In the genomic region with DNA sequence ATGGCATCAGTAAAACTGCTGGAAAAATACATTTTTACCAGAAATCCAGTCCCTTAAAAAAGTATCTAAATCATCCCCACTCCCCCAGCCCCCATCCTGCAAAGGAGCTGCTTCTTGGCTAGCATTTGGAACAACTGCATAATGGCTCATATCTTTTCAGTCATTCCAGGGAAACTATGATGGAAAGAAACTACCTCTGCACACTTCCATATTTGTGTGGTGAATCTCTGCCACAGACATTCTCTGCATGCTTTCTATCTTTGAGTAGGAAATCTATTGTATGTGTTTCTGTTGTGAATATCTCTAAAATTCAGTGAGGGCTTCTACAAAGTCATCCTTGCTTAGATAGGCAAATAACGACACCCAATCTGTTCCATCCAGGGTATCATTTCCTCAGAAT, we compare ENCODE assay signal across 18 cellular contexts.
DNase-seq lines count a peak whose midpoint lies in the region; ATAC-seq and TF ChIP-seq lines count a peak whose summit lies in the region.
"Had no signal": no experiment of that assay in that cellular context is flagged by ENCODE, and none has a peak within 500 bp of the region (broad histone marks: within the 10 kb centered on the region; RNA-seq: fewer than 3 reads in every experiment).

No MANE protein-coding gene starts in this region.

- no peak overlapping the region for H3K27ac ChIP-seq in GM23248
- peak overlapping the region in 1 of 2 experiments; percentile 27; a peak in 2 of 4 replicates for H3K27ac ChIP-seq in SK-N-SH (ENCODE audit: low read depth in 2 of 2, low read length in 1 of 2)
- H3K27ac ChIP-seq: BLaER1, Peyer's patch had no signal

- TF ChIP-seq RAD21 in SK-N-SH (IDR thresholded peaks at IDR 0.05; ENCODE audit: low read length) = no peak

- H3K9me3 ChIP-seq in GM23248 (ENCODE audit: low read depth) (no peaks in the 10 kb centered on the region), SK-N-SH (no peaks in the 10 kb centered on the region)
- H3K9me3 ChIP-seq: BLaER1, Peyer's patch had no signal

- ATAC-seq in HG03097 (IDR thresholded peaks at IDR 0.05; ENCODE audit: low FRiP score, unreplicated experiment) = no peak
- no peak for ATAC-seq in activated T-cell treated with anti-CD3 and anti-CD28 coated beads, Interleukin-2, amount 50 U/mL, for 72 hours (replicated peaks in 1 of 2)
- ATAC-seq: HepG2 had no signal

- H3F3A ChIP-seq in GM23248 (ENCODE audit: insufficient read depth) (no peaks in the 10 kb centered on the region), SK-N-SH (replicated peaks; ENCODE audit: insufficient read depth) (peaks cover 10% of the 10 kb centered on the region)

- no peaks in the 10 kb centered on the region for H3K36me3 ChIP-seq in GM23248 (ENCODE audit: low read depth)
- no peaks in the 10 kb centered on the region for H3K36me3 ChIP-seq in SK-N-SH (replicated peaks in 1 of 2; ENCODE audit: control insufficient read depth in 1 of 2, insufficient read depth in 2 of 2, low read length in 1 of 2)
- H3K36me3 ChIP-seq: BLaER1, Peyer's patch had no signal

- H3K4me1 ChIP-seq in GM23248 (ENCODE audit: insufficient read depth) (peaks cover 3% of the 10 kb centered on the region; the same call in 1 of the 2 replicates), SK-N-SH (ENCODE audit: control insufficient read depth in 1 of 2, insufficient read depth in 2 of 2, low read depth in 1 of 2, low read length in 1 of 2) (peaks cover 0 to 17% of the 10 kb centered on the region in 2 experiments; a peak in 2 of 4 replicates)
- H3K4me1 ChIP-seq: Peyer's patch had no signal

- H3K79me2 ChIP-seq in GM23248 (ENCODE audit: insufficient read depth) (no peaks in the 10 kb centered on the region), SK-N-SH (ENCODE audit: insufficient read depth) (no peaks in the 10 kb centered on the region)

- no peak overlapping the region for H2AFZ ChIP-seq in GM23248
- peak overlapping the region; percentile 20; the same call in 1 of the 2 replicates for H2AFZ ChIP-seq in SK-N-SH (ENCODE audit: low read depth)

- H3K27ac Mint-ChIP-seq in activated T-cell treated with anti-CD3 and anti-CD28 coated beads, Interleukin-2, amount 50 U/mL, for 72 hours = no peak overlapping the region

- TF ChIP-seq CTCF in SK-N-SH (IDR thresholded peaks at IDR 0.05) = no peak
- TF ChIP-seq CTCF in choroid plexus epithelial cell (conservative IDR thresholded peaks at IDR 0.05; ENCODE audit: low read depth, low read length) = no peak
- no peak for TF ChIP-seq CTCF in GM20000 (IDR thresholded peaks at IDR 0.05; ENCODE audit: extremely low read depth, missing control alignments)

- H3K4me3 ChIP-seq in GM23248 = no peak overlapping the region
- H3K4me3 ChIP-seq in SK-N-SH (ENCODE audit: low read depth in 2 of 2, low read length in 1 of 2) = no peak overlapping the region
- no peak overlapping the region for H3K4me3 ChIP-seq in choroid plexus epithelial cell (ENCODE audit: low read depth, low read length)
- H3K4me3 ChIP-seq: BLaER1, Peyer's patch had no signal

- POLR2A ChIA-PET in SK-N-SH (lab: Yijun Ruan, JAX) = no interaction called here

- H3K36me3 Mint-ChIP-seq in activated T-cell treated with anti-CD3 and anti-CD28 coated beads, Interleukin-2, amount 50 U/mL, for 72 hours (ENCODE audit: insufficient read depth in 2 of 2) = no peaks in the 10 kb centered on the region

- no peak overlapping the region for H3K9ac ChIP-seq in GM23248
- H3K9ac ChIP-seq in SK-N-SH = no peak overlapping the region
- H3K9ac ChIP-seq: BLaER1 had no signal

- peak overlapping the region; percentile 4 for H3K4me2 ChIP-seq in GM23248 (ENCODE audit: unreplicated experiment)
- H3K4me2 ChIP-seq in SK-N-SH = peak overlapping the region; percentile 38; the same call in 1 of the 2 replicates

- DNase-seq in GM23248 = peak; percentile 13
- no peak for DNase-seq in SK-N-SH
- peak; percentile 53 for DNase-seq in choroid plexus epithelial cell (ENCODE audit: low read depth)
- DNase-seq in non-pigmented ciliary epithelial cell (ENCODE audit: low read depth) = peak; percentile 54
- DNase-seq in GM20000 (ENCODE audit: low spot score) = no peak
- DNase-seq in NCI-H1092 treated with DMSO at 0.1 percent for 48 hours (lab: John Stamatoyannopoulos, UW) = no peak
- no peak for DNase-seq in activated T-cell treated with anti-CD3 and anti-CD28 coated beads, Interleukin-2, amount 50 U/mL, for 72 hours
- DNase-seq: DMS 273 treated with DMSO at 0.1 percent for 48 hours, Karpas-422, NCI-H2029, NCI-H2171 treated with DMSO at 0.1 percent for 48 hours, NCI-H510A, NCI-H82, Peyer's patch, Right ventricle myocardium superior had no signal

- no peaks in the 10 kb centered on the region for H3K27me3 ChIP-seq in GM23248 (replicated peaks; ENCODE audit: insufficient read depth)
- no peaks in the 10 kb centered on the region for H3K27me3 ChIP-seq in SK-N-SH (ENCODE audit: insufficient read depth)
- H3K27me3 ChIP-seq: BLaER1, Peyer's patch had no signal

- CTCF ChIA-PET in SK-N-SH (lab: Yijun Ruan, JAX) = no interaction called here

- TF ChIP-seq EP300 in SK-N-SH (IDR thresholded peaks at IDR 0.05; ENCODE audit: borderline replicate concordance in 1 of 2, low read depth in 1 of 2, low read length in 1 of 2) = no peak; a peak in 1 of 4 replicates

- H3K4me1 Mint-ChIP-seq in activated T-cell treated with anti-CD3 and anti-CD28 coated beads, Interleukin-2, amount 50 U/mL, for 72 hours (ENCODE audit: low read depth) = no peaks in the 10 kb centered on the region

- WGBS in GM23248 (ENCODE audit: low coverage in 1 of 2, low lambda C conversion rate in 2 of 2, missing lambda C conversion rate in 2 of 2), 2 experiments = 61 to 74% methylated on average over 1 of the region's 1 CpG
- WGBS in SK-N-SH (ENCODE audit: low lambda C conversion rate) = 43% methylated on average over 1 of the region's 1 CpG

- in situ Hi-C loops in GM23248 (cut with MboI) = no loop called here

- peaks cover 0 to 2% of the 10 kb centered on the region in 2 donors for H3K9me3 Mint-ChIP-seq in activated T-cell treated with anti-CD3 and anti-CD28 coated beads, Interleukin-2, amount 50 U/mL, for 72 hours

- H3K27me3 Mint-ChIP-seq in activated T-cell treated with anti-CD3 and anti-CD28 coated beads, Interleukin-2, amount 50 U/mL, for 72 hours (ENCODE audit: low read depth) = no peaks in the 10 kb centered on the region

- no peaks in the 10 kb centered on the region for H4K20me1 ChIP-seq in GM23248 (ENCODE audit: insufficient read depth)
- no peaks in the 10 kb centered on the region for H4K20me1 ChIP-seq in SK-N-SH (ENCODE audit: insufficient read depth)
- H4K20me1 ChIP-seq: BLaER1 had no signal

- no peak overlapping the region for H3K4me3 Mint-ChIP-seq in activated T-cell treated with anti-CD3 and anti-CD28 coated beads, Interleukin-2, amount 50 U/mL, for 72 hours

- H3K9me2 ChIP-seq in GM23248 (ENCODE audit: insufficient read depth) = peaks cover 5% of the 10 kb centered on the region; the same call in 1 of the 2 replicates
- H3K9me2 ChIP-seq in SK-N-SH = no peaks in the 10 kb centered on the region

TF ChIP-seq in SK-N-SH, 30 proteins besides CTCF, POLR2A, EP300 and RAD21 (continues in another document):
- no peak for TF ChIP-seq TAF1 (IDR thresholded peaks at IDR 0.05; ENCODE audit: borderline replicate concordance, low read depth, low read length)
- no peak for TF ChIP-seq NRF1 (IDR thresholded peaks at IDR 0.05; ENCODE audit: low read depth, low read length)
- no peak for TF ChIP-seq SIN3A (IDR thresholded peaks at IDR 0.05; ENCODE audit: borderline replicate concordance, low read depth, low read length)
- TF ChIP-seq YY1 (IDR thresholded peaks at IDR 0.05; ENCODE audit: low read depth) = peak; percentile 24; the same call in 1 of the 2 replicates
- no peak for TF ChIP-seq MEF2A (IDR thresholded peaks at IDR 0.05; ENCODE audit: borderline replicate concordance, low read depth)
- TF ChIP-seq ELF1 (IDR thresholded peaks at IDR 0.05) = no peak
- TF ChIP-seq GATA2 (CRISPR knock-in tag; IDR thresholded peaks at IDR 0.05) = no peak
- TF ChIP-seq RXRA (IDR thresholded peaks at IDR 0.05; ENCODE audit: borderline replicate concordance, low read depth) = no peak
- TF ChIP-seq, protein P1, sequence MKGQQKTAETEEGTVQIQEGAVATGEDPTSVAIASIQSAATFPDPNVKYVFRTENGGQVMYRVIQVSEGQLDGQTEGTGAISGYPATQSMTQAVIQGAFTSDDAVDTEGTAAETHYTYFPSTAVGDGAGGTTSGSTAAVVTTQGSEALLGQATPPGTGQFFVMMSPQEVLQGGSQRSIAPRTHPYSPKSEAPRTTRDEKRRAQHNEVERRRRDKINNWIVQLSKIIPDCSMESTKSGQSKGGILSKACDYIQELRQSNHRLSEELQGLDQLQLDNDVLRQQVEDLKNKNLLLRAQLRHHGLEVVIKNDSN (IDR thresholded peaks at IDR 0.05; ENCODE audit: borderline replicate concordance, low read depth) = no peak
- TF ChIP-seq, protein P2, sequence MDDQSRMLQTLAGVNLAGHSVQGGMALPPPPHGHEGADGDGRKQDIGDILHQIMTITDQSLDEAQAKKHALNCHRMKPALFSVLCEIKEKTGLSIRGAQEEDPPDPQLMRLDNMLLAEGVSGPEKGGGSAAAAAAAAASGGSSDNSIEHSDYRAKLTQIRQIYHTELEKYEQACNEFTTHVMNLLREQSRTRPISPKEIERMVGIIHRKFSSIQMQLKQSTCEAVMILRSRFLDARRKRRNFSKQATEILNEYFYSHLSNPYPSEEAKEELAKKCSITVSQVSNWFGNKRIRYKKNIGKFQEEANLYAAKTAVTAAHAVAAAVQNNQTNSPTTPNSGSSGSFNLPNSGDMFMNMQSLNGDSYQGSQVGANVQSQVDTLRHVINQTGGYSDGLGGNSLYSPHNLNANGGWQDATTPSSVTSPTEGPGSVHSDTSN (IDR thresholded peaks at IDR 0.05) = peak; percentile 35
- TF ChIP-seq, protein P3, sequence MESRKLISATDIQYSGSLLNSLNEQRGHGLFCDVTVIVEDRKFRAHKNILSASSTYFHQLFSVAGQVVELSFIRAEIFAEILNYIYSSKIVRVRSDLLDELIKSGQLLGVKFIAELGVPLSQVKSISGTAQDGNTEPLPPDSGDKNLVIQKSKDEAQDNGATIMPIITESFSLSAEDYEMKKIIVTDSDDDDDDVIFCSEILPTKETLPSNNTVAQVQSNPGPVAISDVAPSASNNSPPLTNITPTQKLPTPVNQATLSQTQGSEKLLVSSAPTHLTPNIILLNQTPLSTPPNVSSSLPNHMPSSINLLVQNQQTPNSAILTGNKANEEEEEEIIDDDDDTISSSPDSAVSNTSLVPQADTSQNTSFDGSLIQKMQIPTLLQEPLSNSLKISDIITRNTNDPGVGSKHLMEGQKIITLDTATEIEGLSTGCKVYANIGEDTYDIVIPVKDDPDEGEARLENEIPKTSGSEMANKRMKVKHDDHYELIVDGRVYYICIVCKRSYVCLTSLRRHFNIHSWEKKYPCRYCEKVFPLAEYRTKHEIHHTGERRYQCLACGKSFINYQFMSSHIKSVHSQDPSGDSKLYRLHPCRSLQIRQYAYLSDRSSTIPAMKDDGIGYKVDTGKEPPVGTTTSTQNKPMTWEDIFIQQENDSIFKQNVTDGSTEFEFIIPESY (IDR thresholded peaks at IDR 0.05; ENCODE audit: borderline replicate concordance, low read depth) = no peak
- TF ChIP-seq FOXJ3 (CRISPR knock-in tag; IDR thresholded peaks at IDR 0.05) = no peak
- no peak for TF ChIP-seq SMC3 (IDR thresholded peaks at IDR 0.05; ENCODE audit: low read depth, low read length)

Comparison
In these comparisons a context has a peak if more than half of its experiments do, and no peak if none do; other contexts are left out.
1. DNase-seq: peak in GM23248 (single experiment), choroid plexus epithelial cell (single experiment) and non-pigmented ciliary epithelial cell (single experiment); none in SK-N-SH (single experiment), GM20000 (single experiment), NCI-H1092 treated with DMSO at 0.1 percent for 48 hours (single experiment) and activated T-cell treated with anti-CD3 and anti-CD28 coated beads, Interleukin-2, amount 50 U/mL, for 72 hours (0 of 2).